In genomic region chr13:41509996-41510395, GRCh38 we compare ENCODE assay signal across 18 cellular contexts. TPM values are rescaled to one million over a fixed set of nuclear protein-coding genes. Genes with fewer than 3 reads are reported as not detected.
DNase-seq lines count a peak whose midpoint lies in the region; TF ChIP-seq lines count a peak whose summit lies in the region.
"Had no signal": no experiment of that assay in that cellular context is flagged by ENCODE, and none has a peak within 500 bp of the region (broad histone marks: within the 10 kb centered on the region; RNA-seq: fewer than 3 reads in every experiment).

No MANE protein-coding gene starts in this region.

- H3K9me2 ChIP-seq in OCI-LY1 (ENCODE audit: low read depth, low read length), result no peaks in the 10 kb centered on the region

- H3K9me3 ChIP-seq in OCI-LY1 (ENCODE audit: low read length), result no peaks in the 10 kb centered on the region
- H3K9me3 ChIP-seq: BLaER1, Caco-2 had no signal

- H3K4me3 ChIP-seq in OCI-LY1 (ENCODE audit: low read depth, low read length, poor library complexity, severe bottlenecking), result no peak overlapping the region
- H3K4me3 ChIP-seq: BLaER1, GM23248 had no signal

- H2AFZ ChIP-seq in OCI-LY1 (ENCODE audit: low read length), result no peak overlapping the region
- H2AFZ ChIP-seq: GM23248 had no signal

- peak overlapping the region; percentile 20 for H3K27ac ChIP-seq in OCI-LY1 (ENCODE audit: low read depth, low read length, poor library complexity, severe bottlenecking)
- H3K27ac ChIP-seq: 22Rv1, BLaER1, C4-2B, GM23248 had no signal

- H3K79me2 ChIP-seq in OCI-LY1 (ENCODE audit: insufficient read depth, low read length), result no peaks in the 10 kb centered on the region

- peaks cover 4% of the 10 kb centered on the region for H3K4me1 Mint-ChIP-seq in activated CD4-positive, alpha-beta T cell treated with anti-CD3 and anti-CD28 coated beads, Interleukin-2, amount 10 ng/mL, durations not matched to agents 24 days and 14 days
- no peaks in the 10 kb centered on the region for H3K4me1 Mint-ChIP-seq in osteocyte (ENCODE audit: unreplicated experiment)

- H3K4me3 Mint-ChIP-seq in activated CD4-positive, alpha-beta T cell treated with anti-CD3 and anti-CD28 coated beads, Interleukin-2, amount 10 ng/mL, durations not matched to agents 24 days and 14 days, result no peak overlapping the region
- H3K4me3 Mint-ChIP-seq in osteocyte (ENCODE audit: unreplicated experiment), result no peak overlapping the region
- H3K4me3 Mint-ChIP-seq: B cell; CD4-positive, CD25-positive, alpha-beta regulatory T cell; CD8-positive, alpha-beta T cell had no signal

- no peaks in the 10 kb centered on the region for H3K36me3 ChIP-seq in OCI-LY1 (ENCODE audit: insufficient read depth, low read length)
- H3K36me3 ChIP-seq: BLaER1 had no signal

- intact Hi-C loops in activated CD4-positive, alpha-beta T cell treated with anti-CD3 and anti-CD28 coated beads, Interleukin-2, amount 10 ng/mL, durations not matched to agents 24 days and 14 days (cut with micrococcal nuclease), result no loop called here

- H3F3A ChIP-seq in OCI-LY1 (ENCODE audit: insufficient read depth, low read length), result peaks cover 6% of the 10 kb centered on the region; the same call in 1 of the 2 replicates

- H3K27me3 Mint-ChIP-seq in activated CD4-positive, alpha-beta T cell treated with anti-CD3 and anti-CD28 coated beads, Interleukin-2, amount 10 ng/mL, durations not matched to agents 24 days and 14 days, result no peaks in the 10 kb centered on the region
- H3K27me3 Mint-ChIP-seq in osteocyte (ENCODE audit: unreplicated experiment), result peaks cover 18% of the 10 kb centered on the region
- H3K27me3 Mint-ChIP-seq: B cell had no signal

- H3K4me1 ChIP-seq in OCI-LY1 (ENCODE audit: insufficient read depth, low read length, severe bottlenecking), result peaks cover 34% of the 10 kb centered on the region
- H3K4me1 ChIP-seq: BLaER1, Caco-2 had no signal

- no peak overlapping the region for H3K9ac ChIP-seq in OCI-LY1 (ENCODE audit: low read length)
- H3K9ac ChIP-seq: BLaER1, GM23248 had no signal

- no peak overlapping the region for H3K27ac Mint-ChIP-seq in activated CD4-positive, alpha-beta T cell treated with anti-CD3 and anti-CD28 coated beads, Interleukin-2, amount 10 ng/mL, durations not matched to agents 24 days and 14 days
- no peak overlapping the region for H3K27ac Mint-ChIP-seq in osteocyte (ENCODE audit: unreplicated experiment)
- H3K27ac Mint-ChIP-seq: B cell; CD8-positive, alpha-beta T cell had no signal

- no peaks in the 10 kb centered on the region for H3K36me3 Mint-ChIP-seq in activated CD4-positive, alpha-beta T cell treated with anti-CD3 and anti-CD28 coated beads, Interleukin-2, amount 10 ng/mL, durations not matched to agents 24 days and 14 days (ENCODE audit: low read depth)
- H3K36me3 Mint-ChIP-seq in osteocyte (ENCODE audit: unreplicated experiment), result no peaks in the 10 kb centered on the region
- H3K36me3 Mint-ChIP-seq: CD4-positive, CD25-positive, alpha-beta regulatory T cell; CD8-positive, alpha-beta T cell had no signal

- H3K4me2 ChIP-seq in OCI-LY1 (ENCODE audit: low read length), result no peak overlapping the region
- H3K4me2 ChIP-seq: BLaER1 had no signal

- TF ChIP-seq CTCF in OCI-LY1 (IDR thresholded peaks at IDR 0.05; ENCODE audit: low read length) (no peak), osteocyte (IDR thresholded peaks at IDR 0.05) (no peak)

- H4K20me1 ChIP-seq in OCI-LY1 (ENCODE audit: insufficient read depth, low read length), result no peaks in the 10 kb centered on the region
- H4K20me1 ChIP-seq: BLaER1 had no signal

- H3K9me3 Mint-ChIP-seq in activated CD4-positive, alpha-beta T cell treated with anti-CD3 and anti-CD28 coated beads, Interleukin-2, amount 10 ng/mL, durations not matched to agents 24 days and 14 days, result peaks cover 3% of the 10 kb centered on the region
- no peaks in the 10 kb centered on the region for H3K9me3 Mint-ChIP-seq in osteocyte (ENCODE audit: unreplicated experiment)

- no peaks in the 10 kb centered on the region for H3K27me3 ChIP-seq in OCI-LY1 (ENCODE audit: insufficient read depth, low read length)
- H3K27me3 ChIP-seq: BLaER1 had no signal

- peak; percentile 47 for DNase-seq in activated CD4-positive, alpha-beta T cell treated with anti-CD3 and anti-CD28 coated beads, Interleukin-2, amount 10 ng/mL, durations not matched to agents 24 days and 14 days
- DNase-seq in activated CD4-positive, alpha-beta T cell treated with anti-CD3 and anti-CD28 coated beads, Interleukin-2, amount 50 U/mL, for 48 hours, result no peak
- peak; percentile 51 for DNase-seq in osteocyte (ENCODE audit: extremely low spot score, unreplicated experiment)
- no peak for DNase-seq in RKO (ENCODE audit: low spot score)
- no peak for DNase-seq in MV-4-11 (lab: John Stamatoyannopoulos, UW)
- DNase-seq: Caco-2; CD4-positive, CD25-positive, alpha-beta regulatory T cell; CD8-positive, alpha-beta T cell; DMS153; DND-41; GM23248; H7; HCEC 1CT had no signal

RNA-seq across cellular contexts. Expression of gene RGCC, which starts 52.6 kb away (rescaled TPM):
- total RNA-seq in activated CD4-positive, alpha-beta T cell treated with anti-CD3 and anti-CD28 coated beads, Interleukin-2, amount 10 ng/mL, durations not matched to agents 24 days and 14 days, result 113 and 117 TPM in 2 replicates
- 1.3 and 1.6 TPM in 2 replicates for total RNA-seq in osteocyte

Comparison
In these comparisons a context has a peak if more than half of its experiments do, and no peak if none do; other contexts are left out.
1. DNase-seq: peak in activated CD4-positive, alpha-beta T cell treated with anti-CD3 and anti-CD28 coated beads, Interleukin-2, amount 10 ng/mL, durations not matched to agents 24 days and 14 days (single experiment) and osteocyte (single experiment); none in activated CD4-positive, alpha-beta T cell treated with anti-CD3 and anti-CD28 coated beads, Interleukin-2, amount 50 U/mL, for 48 hours (0 of 2), RKO (single experiment) and MV-4-11 (single experiment).
2. RNA of gene RGCC, which starts 52.6 kb away (total RNA-seq): 113 to 117 TPM in activated CD4-positive, alpha-beta T cell treated with anti-CD3 and anti-CD28 coated beads, Interleukin-2, amount 10 ng/mL, durations not matched to agents 24 days and 14 days; 1.3 to 1.6 TPM in osteocyte; every median in the first group is over 10 times any median in the second.